In genomic region chr3:176430244-176430893, GRCh38 we compare ENCODE assay signal across 8 cellular contexts.
DNase-seq lines count a peak whose midpoint lies in the region; ATAC-seq and TF ChIP-seq lines count a peak whose summit lies in the region.

No MANE protein-coding gene starts in this region.

- H3K9me3 ChIP-seq in cardiac muscle cell (ENCODE audit: low read depth) (no peaks in the 10 kb centered on the region), right cardiac atrium (ENCODE audit: control insufficient read depth, low read length) (no peaks in the 10 kb centered on the region), SJCRH30 (replicated peaks) (no peaks in the 10 kb centered on the region)

- TF ChIP-seq CTCF in cardiac muscle cell (IDR thresholded peaks at IDR 0.05; ENCODE audit: low read depth, low read length), result peak; percentile 66
- TF ChIP-seq CTCF in foreskin keratinocyte (conservative IDR thresholded peaks at IDR 0.05), result peak; percentile 80

- no peaks in the 10 kb centered on the region for H3K36me3 ChIP-seq in cardiac muscle cell
- H3K36me3 ChIP-seq in SJCRH30, result no peaks in the 10 kb centered on the region

- DNase-seq in cardiac muscle cell (ENCODE audit: low read depth in 1 of 2, low spot score in 1 of 2) (peak; percentile 38 to 71), right cardiac atrium (no peak), LoVo (ENCODE audit: low spot score) (peak; percentile 38), SJCRH30 (peak; percentile 6 to 65), foreskin keratinocyte (peak in 1 of 2 donors; percentile 11), stromal cell of bone marrow (ENCODE audit: low read depth) (peak; percentile 41)
- no peak for DNase-seq in activated naive CD4-positive, alpha-beta T cell treated with Interleukin-2 at 50 U/mL for 16 hours

- H3K27me3 ChIP-seq in cardiac muscle cell, result no peaks in the 10 kb centered on the region
- no peaks in the 10 kb centered on the region for H3K27me3 ChIP-seq in right cardiac atrium (ENCODE audit: control insufficient read depth, insufficient read depth)
- no peaks in the 10 kb centered on the region for H3K27me3 ChIP-seq in SJCRH30
- no peaks in the 10 kb centered on the region for H3K27me3 ChIP-seq in foreskin keratinocyte

- intact Hi-C loops in right cardiac atrium (cut with DNase I), result no loop called here

- ATAC-seq in right cardiac atrium (no peak), foreskin keratinocyte (peak; percentile 68), HG03039 (IDR thresholded peaks at IDR 0.05; ENCODE audit: unreplicated experiment) (no peak)

- H3K27ac ChIP-seq in cardiac muscle cell (no peak overlapping the region), right cardiac atrium (ENCODE audit: low read length) (no peak overlapping the region), SJCRH30 (no peak overlapping the region), foreskin keratinocyte (no peak overlapping the region)

- no peaks in the 10 kb centered on the region for H3K4me1 ChIP-seq in cardiac muscle cell (ENCODE audit: low read depth)
- no peaks in the 10 kb centered on the region for H3K4me1 ChIP-seq in right cardiac atrium (ENCODE audit: control insufficient read depth, insufficient read depth, low read length)
- no peaks in the 10 kb centered on the region for H3K4me1 ChIP-seq in SJCRH30
- H3K4me1 ChIP-seq in foreskin keratinocyte, result no peaks in the 10 kb centered on the region

- H3K4me3 ChIP-seq in cardiac muscle cell (no peak overlapping the region), right cardiac atrium (ENCODE audit: low read length) (no peak overlapping the region), SJCRH30 (no peak overlapping the region)

- 53% methylated on average over 2 of the region's 2 CpGs for WGBS in right cardiac atrium

Comparison
In these comparisons a context has a peak if more than half of its experiments do, and no peak if none do; other contexts are left out.
1. DNase-seq: peak in cardiac muscle cell (2 of 2), LoVo (single experiment), SJCRH30 (2 of 2) and stromal cell of bone marrow (single experiment); none in right cardiac atrium (0 of 3) and activated naive CD4-positive, alpha-beta T cell treated with Interleukin-2 at 50 U/mL for 16 hours (single experiment).